ENCODE assay signal across 12 cellular contexts in genomic region chr5:151219789-151220188, GRCh38. TPM values are rescaled to one million over a fixed set of nuclear protein-coding genes. Genes with fewer than 3 reads are reported as not detected.
DNase-seq lines count a peak whose midpoint lies in the region; ATAC-seq, FAIRE-seq and TF ChIP-seq lines count a peak whose summit lies in the region.
"Had no signal": no experiment of that assay in that cellular context is flagged by ENCODE, and none has a peak within 500 bp of the region (broad histone marks: within the 10 kb centered on the region; RNA-seq: fewer than 3 reads in every experiment).

No MANE protein-coding gene starts in this region.

- FAIRE-seq in RCC 7860 (lab: Jason Lieb, UNC), result no peak

- H3K4me1 ChIP-seq in Loucy (ENCODE audit: insufficient read depth, low read length, poor library complexity, severe bottlenecking) (peaks cover 89% of the 10 kb centered on the region), sigmoid colon (peaks cover 0 to 91% (median 85%) of the 10 kb centered on the region in 4 donors)

- 80 to 84% methylated on average over 7 of the region's 7 CpGs for whole genome bisulfite sequencing in sigmoid colon, 2 donors

- no peaks in the 10 kb centered on the region for H3K9me3 Mint-ChIP-seq in effector memory CD8-positive, alpha-beta T cell

- H3K27me3 Mint-ChIP-seq in effector memory CD8-positive, alpha-beta T cell, result no peaks in the 10 kb centered on the region

- ATAC-seq in effector memory CD8-positive, alpha-beta T cell (replicated peaks), result no peak
- no peak for ATAC-seq in GM19324 (IDR thresholded peaks at IDR 0.05; ENCODE audit: low FRiP score, unreplicated experiment)
- ATAC-seq: Right ventricle myocardium inferior had no signal

- H3F3A ChIP-seq in Loucy (ENCODE audit: low read depth), result peaks cover 7% of the 10 kb centered on the region

- H3K79me2 ChIP-seq in Loucy (ENCODE audit: insufficient read depth, low read length), result peaks cover 96% of the 10 kb centered on the region

- H3K27ac Mint-ChIP-seq in effector memory CD8-positive, alpha-beta T cell, result peak overlapping the region; percentile 92 to 93

- H3K4me3 ChIP-seq in Loucy (ENCODE audit: low read length, poor library complexity, severe bottlenecking), result peak overlapping the region; percentile 77
- no peak overlapping the region for H3K4me3 ChIP-seq in sigmoid colon
- H3K4me3 ChIP-seq: ovary had no signal

- DNase-seq in SKM-1 (lab: John Stamatoyannopoulos, UW; ENCODE audit: unreplicated experiment), result peak; percentile 25
- DNase-seq in SKM-1 treated with dmso at 0.1 percent for 144 hours (lab: John Stamatoyannopoulos, UW; ENCODE audit: unreplicated experiment), result no peak
- no peak for DNase-seq in effector memory CD8-positive, alpha-beta T cell
- no peak for DNase-seq in sigmoid colon
- DNase-seq in NCI-H2107 treated with DMSO at 0.1 percent for 48 hours (lab: John Stamatoyannopoulos, UW; ENCODE audit: unreplicated experiment), result no peak
- DNase-seq in RCC 7860 (ENCODE audit: low spot score), result no peak
- DNase-seq: activated CD8-positive, alpha-beta memory T cell treated with anti-CD3 and anti-CD28 coated beads, Interleukin-2, amount 50 U/mL, for 4 hours; NCI-H1436; ovary had no signal

- H3K36me3 ChIP-seq in Loucy (ENCODE audit: insufficient read depth, low read length) (no peaks in the 10 kb centered on the region; the same call in 1 of the 2 replicates), sigmoid colon (peaks cover 0 to 7% (median 0%) of the 10 kb centered on the region in 4 donors)
- H3K36me3 ChIP-seq: ovary had no signal

- peak; percentile 67 for TF ChIP-seq CTCF in Loucy (conservative IDR thresholded peaks at IDR 0.05; ENCODE audit: low read length)
- peak in 1 of 4 experiments; percentile 22 for TF ChIP-seq CTCF in sigmoid colon (IDR thresholded peaks at IDR 0.05)

- intact Hi-C loops in sigmoid colon (cut with DNase I), result loop anchor here (5.0 kb wide), 1 partner anchor 62 kb away; the partner anchor contains the start of gene ANXA6

- no peak for TF ChIP-seq EP300 in sigmoid colon (IDR thresholded peaks at IDR 0.05)

- peak overlapping the region; percentile 48 for H3K9ac ChIP-seq in Loucy (ENCODE audit: low read depth, low read length, poor library complexity, severe bottlenecking)

- no peaks in the 10 kb centered on the region for H3K27me3 ChIP-seq in Loucy (ENCODE audit: insufficient read depth, low read length, poor library complexity, severe bottlenecking)
- H3K27me3 ChIP-seq in sigmoid colon, result no peaks in the 10 kb centered on the region
- H3K27me3 ChIP-seq: ovary had no signal

- H3K4me2 ChIP-seq in Loucy (ENCODE audit: low read depth, low read length, poor library complexity, severe bottlenecking), result peak overlapping the region; percentile 96

- no peaks in the 10 kb centered on the region for H3K9me3 ChIP-seq in Loucy (ENCODE audit: insufficient read depth, low read depth, low read length)
- H3K9me3 ChIP-seq in sigmoid colon, result no peaks in the 10 kb centered on the region
- H3K9me3 ChIP-seq: ovary had no signal

- peaks cover 21% of the 10 kb centered on the region for H3K36me3 Mint-ChIP-seq in effector memory CD8-positive, alpha-beta T cell (ENCODE audit: insufficient read depth)

- no peak for TF ChIP-seq POLR2A in sigmoid colon (IDR thresholded peaks at IDR 0.05)

- H3K4me3 Mint-ChIP-seq in effector memory CD8-positive, alpha-beta T cell, result peak overlapping the region; percentile 79 to 80

- H3K27ac ChIP-seq in sigmoid colon, result peak overlapping the region; percentile 90 to 99 (median 94)
- H3K27ac ChIP-seq: ovary had no signal

- no peaks in the 10 kb centered on the region for H3K9me2 ChIP-seq in Loucy (replicated peaks; ENCODE audit: low read depth, low read length)

- no peak overlapping the region for H2AFZ ChIP-seq in Loucy (ENCODE audit: low read length)

- peaks cover 76 to 80% of the 10 kb centered on the region in 2 donors for H3K4me1 Mint-ChIP-seq in effector memory CD8-positive, alpha-beta T cell (ENCODE audit: low read depth in 2 of 2)

- H4K20me1 ChIP-seq in Loucy (ENCODE audit: insufficient read depth, low read length, poor library complexity, severe bottlenecking), result peaks cover 17% of the 10 kb centered on the region

RNA-seq across cellular contexts. Expression of gene CCDC69, which starts 4.1 kb away (rescaled TPM):
- 100 to 1,000 TPM; 199 to 342 (median 258) TPM for total RNA-seq in sigmoid colon
- polyA plus RNA-seq in sigmoid colon, result 10 to 100 TPM in 2 of 3 donors, 1 to 10 TPM in 1; 6.0 to 48.7 (median 43.2) TPM

RNA-seq across cellular contexts. Expression of gene GM2A, which starts 33.2 kb away (rescaled TPM):
- total RNA-seq in sigmoid colon, result 10 to 100 TPM; 19.4 to 31.9 (median 29.3) TPM
- polyA plus RNA-seq in sigmoid colon, result 10 to 100 TPM; 10.2 to 35.1 (median 32.3) TPM
